2 cellular contexts compared by ENCODE assay signal in genomic region chr13:27955192-27955591, GRCh38.
TF ChIP-seq lines count a peak whose summit lies in the region.

No MANE protein-coding gene starts in this region.

TF ChIP-seq in HepG2, 621 proteins besides CTCF, POLR2A, EP300 and RAD21:
- no peak for TF ChIP-seq PHF21A (CRISPR knock-in tag; IDR thresholded peaks at IDR 0.05)

TF ChIP-seq in SK-N-SH treated with all-trans-retinoic acid at 6 μM for 48 hours, 23 proteins besides CTCF, POLR2A, EP300 and RAD21:
- TF ChIP-seq ZFP30 (CRISPR knock-in tag; IDR thresholded peaks at IDR 0.05) = no peak
- TF ChIP-seq ZNF8 (CRISPR knock-in tag; IDR thresholded peaks at IDR 0.05) = no peak
- no peak for TF ChIP-seq PATZ1 (CRISPR knock-in tag; IDR thresholded peaks at IDR 0.05; ENCODE audit: borderline replicate concordance)
- no peak for TF ChIP-seq OSR1 (CRISPR knock-in tag; IDR thresholded peaks at IDR 0.05)
- no peak for TF ChIP-seq PPARA (CRISPR knock-in tag; IDR thresholded peaks at IDR 0.05; ENCODE audit: borderline replicate concordance)
- TF ChIP-seq TSHZ2 (CRISPR knock-in tag; IDR thresholded peaks at IDR 0.05) = no peak
- no peak for TF ChIP-seq ZNF70 (CRISPR knock-in tag; IDR thresholded peaks at IDR 0.05)
- TF ChIP-seq BACH2 (CRISPR knock-in tag; IDR thresholded peaks at IDR 0.05; ENCODE audit: borderline replicate concordance) = no peak
- no peak for TF ChIP-seq SNAI2 (CRISPR knock-in tag; IDR thresholded peaks at IDR 0.05)
- no peak for TF ChIP-seq ARNTL (CRISPR knock-in tag; IDR thresholded peaks at IDR 0.05; ENCODE audit: borderline replicate concordance, low read depth)
- no peak for TF ChIP-seq CSDC2 (CRISPR knock-in tag; IDR thresholded peaks at IDR 0.05)
- no peak for TF ChIP-seq GLIS3 (CRISPR knock-in tag; IDR thresholded peaks at IDR 0.05)
- no peak for TF ChIP-seq RARB (CRISPR knock-in tag; IDR thresholded peaks at IDR 0.05)
- no peak for TF ChIP-seq ZNF565 (CRISPR knock-in tag; conservative IDR thresholded peaks at IDR 0.05; ENCODE audit: low read depth)
- no peak for TF ChIP-seq ISL1 (CRISPR knock-in tag; IDR thresholded peaks at IDR 0.05)
